Comparison of ENCODE assay signal across 27 cellular contexts in genomic region chr9:72984150-72984947, GRCh38. TPM values are rescaled to one million over a fixed set of nuclear protein-coding genes. Genes with fewer than 3 reads are reported as not detected.
DNase-seq lines count a peak whose midpoint lies in the region; ATAC-seq, FAIRE-seq and TF ChIP-seq lines count a peak whose summit lies in the region.
"Had no signal": no experiment of that assay in that cellular context is flagged by ENCODE, and none has a peak within 500 bp of the region (broad histone marks: within the 10 kb centered on the region; RNA-seq: fewer than 3 reads in every experiment).

No MANE protein-coding gene starts in this region.

- H3K9ac ChIP-seq in Loucy (ENCODE audit: low read depth, low read length, poor library complexity, severe bottlenecking): no peak overlapping the region
- H3K9ac ChIP-seq in HepG2 (ENCODE audit: insufficient read depth, low read depth, low read length): peak overlapping the region; percentile 67

- TF ChIP-seq EP300 in A549 (IDR thresholded peaks at IDR 0.05): no peak
- no peak for TF ChIP-seq EP300 in HepG2 (IDR thresholded peaks at IDR 0.05; ENCODE audit: low read depth in 2 of 2, low read length in 2 of 2)
- no peak for TF ChIP-seq EP300 in HepG2 (CRISPR knock-in tag; IDR thresholded peaks at IDR 0.05; ENCODE audit: borderline replicate concordance)
- no peak for TF ChIP-seq EP300 in sigmoid colon (IDR thresholded peaks at IDR 0.05)

- H3K36me3 ChIP-seq in Loucy (ENCODE audit: insufficient read depth, low read length) (no peaks in the 10 kb centered on the region), HepG2 (replicated peaks in 1 of 2; ENCODE audit: control insufficient read depth in 1 of 2, insufficient read depth in 2 of 2, low read length in 2 of 2) (no peaks in the 10 kb centered on the region), sigmoid colon (no peaks in the 10 kb centered on the region)
- H3K36me3 ChIP-seq: ascending aorta, tibial nerve had no signal

- DNase-seq in A549 (ENCODE audit: low read depth in 1 of 2, low spot score in 1 of 2): no peak
- no peak for DNase-seq in HepG2 (ENCODE audit: low spot score)
- no peak for DNase-seq in sigmoid colon
- DNase-seq in DMS114 treated with DMSO at 0.1 percent for 48 hours (lab: John Stamatoyannopoulos, UW; ENCODE audit: unreplicated experiment): no peak
- DNase-seq in NCI-H187 (lab: John Stamatoyannopoulos, UW): no peak
- no peak for DNase-seq in DMS79 (lab: John Stamatoyannopoulos, UW)
- no peak for DNase-seq in Kasumi-1 (lab: John Stamatoyannopoulos, UW)
- DNase-seq: activated CD4-positive, alpha-beta T cell treated with anti-CD3 and anti-CD28 coated beads for 48 hours; activated CD8-positive, alpha-beta memory T cell treated with anti-CD3 and anti-CD28 coated beads for 24 hours; activated effector memory CD4-positive, alpha-beta T cell treated with Interleukin-2 at 50 U/mL for 16 hours; CD8-positive, alpha-beta memory T cell; cortex of kidney; effector memory CD8-positive, alpha-beta T cell; GDM1; H9; midbrain; naive thymus-derived CD8-positive, alpha-beta T cell; NCI-H146; NCI-H2107; NCI-H345; NCI-H748 treated with DMSO at 0.1 percent for 48 hours; stimulated activated CD4-positive, alpha-beta T cell treated with anti-CD3 and anti-CD28 coated beads, Interleukin-2, amount 100 ng/mL, for 48 hours; T1000 had no signal

- intact Hi-C loops in HepG2 (cut with micrococcal nuclease; ENCODE audit: unreplicated experiment) (no loop called here), sigmoid colon (cut with DNase I) (no loop called here)

- H3K4me1 ChIP-seq in A549: peaks cover 94% of the 10 kb centered on the region
- H3K4me1 ChIP-seq in Loucy (ENCODE audit: insufficient read depth, low read length, poor library complexity, severe bottlenecking): peaks cover 72% of the 10 kb centered on the region
- peaks cover 71% of the 10 kb centered on the region for H3K4me1 ChIP-seq in HepG2 (ENCODE audit: insufficient read depth, low read length)
- H3K4me1 ChIP-seq in sigmoid colon: peaks cover 0 to 38% (median 27%) of the 10 kb centered on the region in 4 donors
- H3K4me1 ChIP-seq: tibial nerve had no signal

- H3K79me2 ChIP-seq in Loucy (ENCODE audit: insufficient read depth, low read length): no peaks in the 10 kb centered on the region
- no peaks in the 10 kb centered on the region for H3K79me2 ChIP-seq in HepG2 (ENCODE audit: insufficient read depth, low read length)

- 4% methylated on average over 2 of the region's 2 CpGs for WGBS in A549 (ENCODE audit: missing lambda C conversion rate)
- WGBS in HepG2 (ENCODE audit: low lambda C conversion rate): 50% methylated on average over 2 of the region's 2 CpGs
- WGBS in sigmoid colon, 2 donors: 61 to 71% methylated on average over 2 of the region's 2 CpGs

- H3K27ac ChIP-seq in A549 (peak overlapping the region; percentile 91 to 98), HepG2 (ENCODE audit: extremely low read length, insufficient read depth, low read length) (peak overlapping the region; percentile 99), sigmoid colon (peak overlapping the region in 3 of 4 donors; percentile 29 to 67 (median 63))
- H3K27ac ChIP-seq: ascending aorta, tibial nerve had no signal

- FAIRE-seq in A549 (lab: Jason Lieb, UNC) (no peak), HepG2 (lab: Jason Lieb, UNC) (no peak)

- H3F3A ChIP-seq in Loucy (ENCODE audit: low read depth): 0 out of 2 replicates have a peak, but pooled peaks cover 3% of the 10 kb centered on the region

- BruUV-seq in HepG2 (replicated peaks; lab: Mats Ljungman, UMichigan): no TSS peak

- H3K4me2 ChIP-seq in A549 (peak overlapping the region; percentile 89), Loucy (ENCODE audit: low read depth, low read length, poor library complexity, severe bottlenecking) (no peak overlapping the region), HepG2 (ENCODE audit: low read depth, low read length) (peak overlapping the region; percentile 73)

- TF ChIP-seq POLR2A in A549 (IDR thresholded peaks at IDR 0.05; ENCODE audit: low read length): no peak
- TF ChIP-seq POLR2A in HepG2 (IDR thresholded peaks at IDR 0.05; ENCODE audit: insufficient read depth in 1 of 2, low read depth in 2 of 2, low read length in 2 of 2): no peak
- TF ChIP-seq POLR2A in sigmoid colon (IDR thresholded peaks at IDR 0.05): no peak

- TF ChIP-seq RAD21 in A549 (conservative IDR thresholded peaks at IDR 0.05 in 1 of 2, IDR thresholded peaks at IDR 0.05 in 1 of 2) (no peak), HepG2 (CRISPR knock-in tag; IDR thresholded peaks at IDR 0.05) (no peak)

- H3K4me3 ChIP-seq in A549 (no peak overlapping the region), Loucy (ENCODE audit: low read length, poor library complexity, severe bottlenecking) (no peak overlapping the region), HepG2 (replicated peaks in 1 of 3; ENCODE audit: insufficient read depth in 1 of 3, low read depth in 2 of 3, low read length in 3 of 3) (peak overlapping the region in 1 of 3 experiments; percentile 40; a peak in 1 of 6 replicates), sigmoid colon (no peak overlapping the region)
- H3K4me3 ChIP-seq: ascending aorta, tibial nerve had no signal

- H2AFZ ChIP-seq in Loucy (ENCODE audit: low read length) (peak overlapping the region; percentile 42; the same call in 1 of the 2 replicates), HepG2 (ENCODE audit: low read length) (peak overlapping the region; percentile 58)

- in situ Hi-C loops in HepG2 (cut with HindIII; ENCODE audit: extremely low pct_ligation_motif_present, low pct_unique_long_range_greater_than_20kb): no loop called here

- H3K9me2 ChIP-seq in Loucy (replicated peaks; ENCODE audit: low read depth, low read length): no peaks in the 10 kb centered on the region

- no peak for TF ChIP-seq CTCF in A549 (IDR thresholded peaks at IDR 0.05)
- no peak for TF ChIP-seq CTCF in Loucy (conservative IDR thresholded peaks at IDR 0.05; ENCODE audit: low read length)
- TF ChIP-seq CTCF in HepG2 (CRISPR knock-in tag; IDR thresholded peaks at IDR 0.05): no peak
- TF ChIP-seq CTCF in sigmoid colon (IDR thresholded peaks at IDR 0.05): no peak

- no peaks in the 10 kb centered on the region for H4K20me1 ChIP-seq in Loucy (ENCODE audit: insufficient read depth, low read length, poor library complexity, severe bottlenecking)
- no peaks in the 10 kb centered on the region for H4K20me1 ChIP-seq in HepG2 (ENCODE audit: insufficient read depth, low read length)

- ATAC-seq in A549 (peak; percentile 27 to 36; a peak in 5 of 6 replicates), HepG2 (peak; percentile 37)
- ATAC-seq: effector memory CD8-positive, alpha-beta T cell; naive thymus-derived CD8-positive, alpha-beta T cell; Panc1 had no signal

- CTCF ChIA-PET in A549 (lab: Yijun Ruan, JAX) (interaction anchor here (1.9 to 3.1 kb wide), 2 partner anchors 38 to 54 kb away, joined by 6 to 15 read pairs; no protein-coding TSS in a partner anchor), HepG2 (lab: Yijun Ruan, JAX; ENCODE audit: low intra/inter-chr PET ratio, low total read pairs) (no interaction called here)

- POLR2A ChIA-PET in A549 (lab: Yijun Ruan, JAX) (interaction anchor here (0.8 to 2.5 kb wide), 6 partner anchors 10 to 40 kb away, joined by 3 to 34 read pairs (median 5); no protein-coding TSS in a partner anchor), HepG2 (lab: Yijun Ruan, JAX) (interaction anchor here (0.7 to 2.4 kb wide), 11 partner anchors 10 to 126 kb away, joined by 3 to 22 read pairs (median 4); no protein-coding TSS in a partner anchor)

- H3K9me3 ChIP-seq in A549 (no peaks in the 10 kb centered on the region), Loucy (ENCODE audit: insufficient read depth, low read depth, low read length) (no peaks in the 10 kb centered on the region), HepG2 (ENCODE audit: low read length) (no peaks in the 10 kb centered on the region), sigmoid colon (no peaks in the 10 kb centered on the region)
- H3K9me3 ChIP-seq: ascending aorta, tibial nerve had no signal

- H3K27me3 ChIP-seq in Loucy (ENCODE audit: insufficient read depth, low read length, poor library complexity, severe bottlenecking): no peaks in the 10 kb centered on the region
- H3K27me3 ChIP-seq in HepG2 (ENCODE audit: control insufficient read depth in 1 of 2, insufficient read depth in 2 of 2, low read length in 2 of 2): no peaks in the 10 kb centered on the region
- no peaks in the 10 kb centered on the region for H3K27me3 ChIP-seq in sigmoid colon
- H3K27me3 ChIP-seq: ascending aorta, tibial nerve had no signal

TF ChIP-seq in HepG2, 621 proteins besides CTCF, POLR2A, EP300 and RAD21 (continues in another document):
- no peak for TF ChIP-seq ZNF543 (CRISPR knock-in tag; IDR thresholded peaks at IDR 0.05)

RNA-seq across cellular contexts. Expression of gene ALDH1A1, which starts 31.5 kb away (rescaled TPM):
- polyA plus RNA-seq in A549 (2011; rRNA removed) (6,119 and 8,617 TPM in 2 replicates), A549 (2017; fragmentation: RNase III; extraction: RNeasy Plus Mini Kit Qiagen cat#74134 plus additional on column Dnase treatment) (9,362 to 9,987 TPM (median 9,373 TPM) in 3 replicates), HepG2 (2011; rRNA removed) (50.0 and 88.2 TPM in 2 replicates), sigmoid colon (100 to 1,000 TPM in 2 of 3 donors, 10 to 100 TPM in 1; 52.6 to 186 (median 166) TPM)
- polyA plus RNA-seq in A549 (2012; cell fraction: cytosol; rRNA removed): 2,623 and 3,095 TPM in 2 replicates
- polyA plus RNA-seq in A549 (2012; cell fraction: nucleus; rRNA removed): 1,463 and 2,252 TPM in 2 replicates
- 2,553 and 2,631 TPM in 2 replicates for polyA minus RNA-seq in A549 (2011; rRNA and poly(A)+ RNA removed)
- total RNA-seq in HepG2 (2016; rRNA removed; fragmentation: Illumina TruSeq; extraction: Trizol) (439 and 686 TPM in 2 replicates), sigmoid colon (100 to 1,000 TPM; 241 to 353 (median 300) TPM)
- 23.4 and 28.1 TPM in 2 replicates for total RNA-seq in HepG2 (2016; cell fraction: cytosol; rRNA removed; fragmentation: Illumina TruSeq; extraction: Trizol; ENCODE audit: low read depth)
- total RNA-seq in HepG2 (2016; cell fraction: insoluble cytoplasmic fraction; rRNA removed; fragmentation: Illumina TruSeq; extraction: Trizol): 431 and 688 TPM in 2 replicates
- total RNA-seq in HepG2 (2016; cell fraction: membrane; rRNA removed; fragmentation: Illumina TruSeq; extraction: Trizol): 55.9 and 65.7 TPM in 2 replicates
- 230 and 235 TPM in 2 replicates for total RNA-seq in HepG2 (2016; cell fraction: nucleus; rRNA removed; fragmentation: Illumina TruSeq; extraction: Trizol)
- 43.0 and 53.0 TPM in 2 replicates for polyA plus RNA-seq in HepG2 (2011; cell fraction: cytosol; rRNA removed)
- polyA plus RNA-seq in HepG2 (2011; cell fraction: nucleus; rRNA removed): 15.1 and 17.0 TPM in 2 replicates
- 160 and 206 TPM in 2 replicates for polyA plus RNA-seq in HepG2 (2012)
- polyA plus RNA-seq in HepG2 (2016; cell fraction: cytosol; fragmentation: Illumina TruSeq; extraction: Trizol; ENCODE audit: low read depth): 21.3 and 24.3 TPM in 2 replicates
- polyA plus RNA-seq in HepG2 (2016; cell fraction: insoluble cytoplasmic fraction; fragmentation: Illumina TruSeq; extraction: Trizol; ENCODE audit: low read depth): 619 and 655 TPM in 2 replicates
- 40.3 and 48.6 TPM in 2 replicates for polyA plus RNA-seq in HepG2 (2016; cell fraction: membrane; fragmentation: Illumina TruSeq; extraction: Trizol; ENCODE audit: low read depth)
- 212 and 215 TPM in 2 replicates for polyA plus RNA-seq in HepG2 (2016; cell fraction: nucleus; fragmentation: Illumina TruSeq; extraction: Trizol; ENCODE audit: insufficient read depth, low read depth)
- polyA minus RNA-seq in HepG2 (2011; rRNA and poly(A)+ RNA removed; ENCODE audit: low replicate concordance): 40.3 TPM in 1 of 2 replicates, not detected in the other
- 50.9 and 76.9 TPM in 2 replicates for polyA minus RNA-seq in HepG2 (2011; cell fraction: cytosol; rRNA and poly(A)+ RNA removed)
- 88.4 and 90.4 TPM in 2 replicates for polyA minus RNA-seq in HepG2 (2011; cell fraction: nucleus; rRNA and poly(A)+ RNA removed)
- polyA plus RNA-seq: CD8-positive, alpha-beta memory T cell had no signal

Comparison
In these comparisons a context has a peak if more than half of its experiments do, and no peak if none do; other contexts are left out.
1. Of the 38 proteins assayed by ChIP-seq in both HepG2 and A549: peak only in HepG2: EHMT2 and JUN; only in A549: HOXA7 and ZSCAN20; in both: none; in neither: 34.